In genomic region chr3:47162695-47163022, GRCh38 we compare ENCODE assay signal across 7 cellular contexts. TPM values are rescaled to one million over a fixed set of nuclear protein-coding genes. Genes with fewer than 3 reads are reported as not detected.
DNase-seq lines count a peak whose midpoint lies in the region; ATAC-seq and TF ChIP-seq lines count a peak whose summit lies in the region.

No MANE protein-coding gene starts in this region.

- TF ChIP-seq CTCF in GM23338 (conservative IDR thresholded peaks at IDR 0.05; ENCODE audit: low read depth in 2 of 2) (no peak), PC-9 (conservative IDR thresholded peaks at IDR 0.05) (no peak), epithelial cell of esophagus (IDR thresholded peaks at IDR 0.05; ENCODE audit: insufficient read depth, low read depth, low read length, missing control alignments) (no peak), neutrophil (IDR thresholded peaks at IDR 0.05) (no peak)

- H3K27ac Mint-ChIP-seq in GM23338, result peak overlapping the region; percentile 98

- H3K4me1 Mint-ChIP-seq in GM23338, result peaks cover 42% of the 10 kb centered on the region

- peak overlapping the region; percentile 97 for H3K4me3 Mint-ChIP-seq in GM23338

- H3K9me2 ChIP-seq in GM23338 (ENCODE audit: insufficient read depth) (no peaks in the 10 kb centered on the region), PC-9 (ENCODE audit: insufficient read depth) (no peaks in the 10 kb centered on the region)

- intact Hi-C loops in PC-9 (cut with micrococcal nuclease; ENCODE audit: unreplicated experiment), result no loop called here

- CTCF ChIA-PET in PC-9 (lab: Charles Lee), result no interaction called here

- H3K4me1 ChIP-seq in GM23338 (ENCODE audit: insufficient read depth), result peaks cover 52% of the 10 kb centered on the region
- H3K4me1 ChIP-seq in PC-9 (replicated peaks; ENCODE audit: insufficient read depth), result peaks cover 28% of the 10 kb centered on the region
- H3K4me1 ChIP-seq in neutrophil (ENCODE audit: control insufficient read depth in 1 of 2, insufficient read depth in 1 of 2, low read depth in 1 of 2, low read length in 1 of 2), result peaks cover 50 to 62% of the 10 kb centered on the region in 2 experiments

- H3K27me3 ChIP-seq in GM23338 (ENCODE audit: insufficient read depth) (no peaks in the 10 kb centered on the region), PC-9 (ENCODE audit: insufficient read depth, low read depth) (no peaks in the 10 kb centered on the region), neutrophil (no peaks in the 10 kb centered on the region)

- H3K36me3 ChIP-seq in GM23338 (ENCODE audit: insufficient read depth) (no peaks in the 10 kb centered on the region), PC-9 (ENCODE audit: low read depth) (no peaks in the 10 kb centered on the region), neutrophil (no peaks in the 10 kb centered on the region)

- peaks cover 2% of the 10 kb centered on the region; the same call in 1 of the 3 replicates for H3K9me3 Mint-ChIP-seq in GM23338

- H2AFZ ChIP-seq in GM23338 (no peak overlapping the region), PC-9 (peak overlapping the region; percentile 9; the same call in 1 of the 2 replicates)

- no peaks in the 10 kb centered on the region for H3K9me3 ChIP-seq in PC-9 (ENCODE audit: insufficient read depth, low read depth)
- H3K9me3 ChIP-seq in neutrophil, result no peaks in the 10 kb centered on the region

- H4K20me1 ChIP-seq in GM23338 (replicated peaks; ENCODE audit: insufficient read depth), result peaks cover 22% of the 10 kb centered on the region
- H4K20me1 ChIP-seq in PC-9 (ENCODE audit: insufficient read depth), result peaks cover 37% of the 10 kb centered on the region

- H3K36me3 Mint-ChIP-seq in GM23338 (ENCODE audit: low read depth), result peaks cover 2% of the 10 kb centered on the region; the same call in 1 of the 3 replicates

- H3F3A ChIP-seq in GM23338 (replicated peaks; ENCODE audit: low read depth) (peaks cover 9% of the 10 kb centered on the region; the same call in 1 of the 2 replicates), PC-9 (ENCODE audit: insufficient read depth, low read depth) (peaks cover 12% of the 10 kb centered on the region; the same call in 1 of the 2 replicates)

- no peak for DNase-seq in GM23338 (ENCODE audit: low spot score)
- no peak for DNase-seq in PC-9
- DNase-seq in epithelial cell of esophagus (ENCODE audit: low read depth), result peak; percentile 21
- DNase-seq in NCI-H2196 treated with DMSO at 0.1 percent for 48 hours (lab: John Stamatoyannopoulos, UW; ENCODE audit: unreplicated experiment), result no peak

- ATAC-seq in GM23338 (no peak), HG03378 (IDR thresholded peaks at IDR 0.05; ENCODE audit: unreplicated experiment) (no peak), HG03521 (IDR thresholded peaks at IDR 0.05; ENCODE audit: unreplicated experiment) (no peak)

- H3K27ac ChIP-seq in GM23338 (ENCODE audit: low read depth) (peak overlapping the region; percentile 98; the same call in 1 of the 2 replicates), PC-9 (peak overlapping the region; percentile 47; the same call in 1 of the 2 replicates), neutrophil (peak overlapping the region; percentile 96)

- peaks cover 89% of the 10 kb centered on the region for H3K79me2 ChIP-seq in GM23338 (replicated peaks; ENCODE audit: insufficient read depth)
- H3K79me2 ChIP-seq in PC-9 (ENCODE audit: low read depth), result peaks cover 80% of the 10 kb centered on the region

- peak overlapping the region; percentile 97 for H3K4me3 ChIP-seq in GM23338
- H3K4me3 ChIP-seq in PC-9, result peak overlapping the region; percentile 71
- peak overlapping the region; percentile 82 for H3K4me3 ChIP-seq in epithelial cell of esophagus (ENCODE audit: low read length)
- H3K4me3 ChIP-seq in neutrophil (ENCODE audit: low read depth in 1 of 2, low read length in 1 of 2), result peak overlapping the region; percentile 91 to 95

- POLR2A ChIA-PET in PC-9 (lab: Charles Lee; ENCODE audit: unreplicated experiment), result no interaction called here

- H3K27me3 Mint-ChIP-seq in GM23338 (ENCODE audit: insufficient read depth, low read depth, poor library complexity), result peaks cover 6% of the 10 kb centered on the region

- no TSS peak for BruUV-seq in PC-9 (replicated peaks; lab: Mats Ljungman, UMichigan)

- H3K4me2 ChIP-seq in GM23338 (peak overlapping the region; percentile 99), PC-9 (peak overlapping the region; percentile 94)

TF ChIP-seq in GM23338, 12 proteins besides CTCF, POLR2A, EP300 and RAD21 (continues in another document):
- TF ChIP-seq REST (IDR thresholded peaks at IDR 0.05; ENCODE audit: unreplicated experiment) (no peak), ZNF331 (CRISPR knock-in tag; IDR thresholded peaks at IDR 0.05; ENCODE audit: low read depth) (no peak), ZNF114 (CRISPR knock-in tag; IDR thresholded peaks at IDR 0.05) (no peak), NANOG (IDR thresholded peaks at IDR 0.05; ENCODE audit: borderline replicate concordance) (no peak)

RNA-seq across cellular contexts. Expression of gene SETD2, which starts 1.3 kb away (rescaled TPM):
- 37.6 and 45.2 TPM in 2 replicates for total RNA-seq in GM23338 (2014; rRNA removed; shearing (Covaris generic))
- 14.0 and 16.7 TPM in 2 replicates for polyA plus RNA-seq in GM23338 (2016; fragmentation: Nextera tagmentation; extraction: Ambion mirVana)
- 37.0 and 47.7 TPM in 2 replicates for total RNA-seq in PC-9 (2021)

Comparison
In these comparisons a context has a peak if more than half of its experiments do, and no peak if none do; other contexts are left out.
1. H3K27ac ChIP-seq: peak in every context shown above with its lines; median percentile 98 in GM23338; 96 in neutrophil; 47 in PC-9.